Comparison of ENCODE assay signal across 1 cellular context in genomic region chr7:481219-481930, GRCh38.
TF ChIP-seq lines count a peak whose summit lies in the region.

No MANE protein-coding gene starts in this region.

TF ChIP-seq in HEK293, 187 proteins besides CTCF, POLR2A, EP300 and RAD21 (continued from another document):
- TF ChIP-seq PRDM4 (tag by site-specific recombination; IDR thresholded peaks at IDR 0.05) (no peak), ZIC2 (tag by site-specific recombination; IDR thresholded peaks at IDR 0.05) (peak; percentile 84)
TF ChIP-seq in HEK293: peak in this region for 1.
